9 cellular contexts compared by ENCODE assay signal in the genomic region with DNA sequence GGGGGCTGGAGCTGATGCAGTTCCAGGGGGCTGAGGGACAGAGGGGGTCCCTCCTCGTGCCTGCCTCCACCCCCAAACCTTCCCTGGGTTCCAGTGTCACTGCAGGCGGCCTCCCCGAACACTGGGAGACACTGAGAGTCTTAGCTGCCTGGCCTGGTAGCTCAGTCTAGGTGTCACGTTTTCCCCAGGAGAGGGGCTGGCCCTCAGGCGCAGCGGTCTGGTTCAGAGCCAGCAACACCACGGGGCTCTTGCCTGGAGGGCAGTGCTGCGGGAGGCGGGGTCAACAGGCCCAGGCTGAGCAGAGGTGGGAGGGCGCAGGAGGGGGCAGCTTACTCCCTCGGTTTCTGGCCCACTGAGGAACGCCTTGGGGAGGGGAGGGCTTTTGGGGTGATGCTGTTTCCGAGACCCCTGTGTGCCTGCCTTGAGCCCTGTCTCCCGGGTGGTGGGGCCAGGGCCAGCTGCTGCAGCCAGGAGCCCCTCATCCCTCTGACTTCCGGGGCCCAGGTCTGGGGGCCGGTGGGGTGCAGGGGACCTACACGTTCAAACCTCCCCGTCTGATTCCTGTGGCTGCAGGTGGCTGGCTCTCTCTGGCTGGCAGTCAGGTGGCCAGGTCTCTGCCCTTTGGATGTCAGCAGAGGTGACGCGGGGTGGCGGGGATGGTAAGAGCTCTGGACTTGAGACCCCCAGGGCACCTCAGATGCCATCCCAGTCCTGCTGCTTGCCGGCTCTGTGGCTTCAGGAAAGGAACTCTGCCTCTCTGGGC.
A peak's percentile ranks its signal among the peaks of the same experiment; 100 is the strongest.
DNase-seq lines count a peak whose midpoint lies in the region; ATAC-seq and TF ChIP-seq lines count a peak whose summit lies in the region.
"Had no signal": no experiment of that assay in that cellular context is flagged by ENCODE, and none has a peak within 500 bp of the region (broad histone marks: within the 10 kb centered on the region; RNA-seq: fewer than 3 reads in every experiment).

No MANE protein-coding gene starts in this region.

- H3K4me3 ChIP-seq in brain microvascular endothelial cell (ENCODE audit: low read depth, low read length) = no peak overlapping the region
- H3K4me3 ChIP-seq in lung = no peak overlapping the region
- H3K4me3 ChIP-seq: SJSA1 had no signal

- H3K4me1 ChIP-seq in lung (ENCODE audit: control insufficient read depth in 2 of 2, insufficient read depth in 2 of 2, low read length in 2 of 2) = peaks cover 0 to 38% of the 10 kb centered on the region in 2 donors
- H3K4me1 ChIP-seq: SJSA1 had no signal

- no peak for TF ChIP-seq CTCF in brain microvascular endothelial cell (IDR thresholded peaks at IDR 0.05; ENCODE audit: low read depth, low read length, missing control alignments)
- no peak for TF ChIP-seq CTCF in lung (IDR thresholded peaks at IDR 0.05; ENCODE audit: control extremely low read depth, extremely low read depth)
- TF ChIP-seq CTCF in GM20000 (IDR thresholded peaks at IDR 0.05; ENCODE audit: extremely low read depth, missing control alignments) = no peak

- H3K36me3 ChIP-seq in brain microvascular endothelial cell (replicated peaks) (no peaks in the 10 kb centered on the region), lung (ENCODE audit: control insufficient read depth in 2 of 2, insufficient read depth in 2 of 2, low read length in 2 of 2) (no peaks in the 10 kb centered on the region)
- H3K36me3 ChIP-seq: SJSA1 had no signal

- H3K27me3 ChIP-seq in brain microvascular endothelial cell (replicated peaks) = no peaks in the 10 kb centered on the region
- H3K27me3 ChIP-seq in lung (ENCODE audit: control insufficient read depth, insufficient read depth) = no peaks in the 10 kb centered on the region
- H3K27me3 ChIP-seq: SJSA1 had no signal

- H3K9me3 ChIP-seq in lung (ENCODE audit: control insufficient read depth in 2 of 2, insufficient read depth in 1 of 2, low read length in 1 of 2) = no peaks in the 10 kb centered on the region
- H3K9me3 ChIP-seq: SJSA1 had no signal

- ATAC-seq in lung (ENCODE audit: insufficient read depth, low FRiP score) (no peak), HG03457 (IDR thresholded peaks at IDR 0.05; ENCODE audit: unreplicated experiment) (no peak), GM21515 (IDR thresholded peaks at IDR 0.05; ENCODE audit: unreplicated experiment) (no peak)

- in situ Hi-C loops in brain microvascular endothelial cell (cut with HindIII; ENCODE audit: low pct_ligation_motif_present, low sequenced_read_pairs) = no loop called here

- DNase-seq in COR-L47 (lab: John Stamatoyannopoulos, UW) = peak; percentile 47
- peak; percentile 70 for DNase-seq in NCI-H1092 (lab: John Stamatoyannopoulos, UW)
- DNase-seq in brain microvascular endothelial cell = peak; percentile 32
- peak; percentile 70 for DNase-seq in lung (ENCODE audit: low spot score)
- no peak for DNase-seq in Kasumi-1 (lab: John Stamatoyannopoulos, UW)
- DNase-seq in GM20000 (ENCODE audit: low spot score) = no peak

- 42 to 57% methylated on average over 22 of the region's 22 CpGs for WGBS in lung, 2 donors

- no peak overlapping the region for H3K27ac ChIP-seq in brain microvascular endothelial cell
- peak overlapping the region in 1 of 2 donors; percentile 76 for H3K27ac ChIP-seq in lung (ENCODE audit: low read depth in 1 of 2, low read length in 1 of 2)
- H3K27ac ChIP-seq: SJSA1 had no signal

Comparison
In these comparisons a context has a peak if more than half of its experiments do, and no peak if none do; other contexts are left out.
1. DNase-seq: peak in COR-L47 (single experiment), NCI-H1092 (single experiment), brain microvascular endothelial cell (single experiment) and lung (single experiment); none in Kasumi-1 (0 of 2) and GM20000 (single experiment).